Comparison of ENCODE assay signal across 1 cellular context in the genomic region with DNA sequence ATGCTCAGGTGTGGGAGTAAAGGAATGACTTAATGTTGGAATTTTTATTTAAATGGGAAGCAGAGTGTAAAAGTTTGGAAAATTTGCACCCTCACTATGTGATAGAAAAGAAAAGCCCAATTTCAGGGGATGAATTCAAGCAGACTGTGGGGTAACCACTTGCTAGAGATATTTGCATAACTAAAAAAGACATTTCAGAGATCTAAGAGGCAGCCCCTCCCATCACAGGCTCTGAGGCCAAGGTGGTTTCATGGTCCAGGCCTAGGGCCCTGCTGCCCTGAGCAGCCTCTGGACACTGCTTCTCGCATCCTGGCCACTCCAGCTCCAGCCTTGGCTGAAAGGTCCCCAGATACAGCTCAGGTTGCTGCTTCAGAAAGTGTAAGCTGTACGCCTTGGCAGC.
TF ChIP-seq lines count a peak whose summit lies in the region.

No MANE protein-coding gene starts in this region.

TF ChIP-seq in SK-N-SH treated with all-trans-retinoic acid at 6 μM for 48 hours, 23 proteins besides CTCF, POLR2A, EP300 and RAD21:
- TF ChIP-seq PATZ1 (CRISPR knock-in tag; IDR thresholded peaks at IDR 0.05; ENCODE audit: borderline replicate concordance) = no peak
- no peak for TF ChIP-seq TOX (CRISPR knock-in tag; IDR thresholded peaks at IDR 0.05; ENCODE audit: borderline replicate concordance)
- TF ChIP-seq ZFP3 (CRISPR knock-in tag; IDR thresholded peaks at IDR 0.05) = no peak
- TF ChIP-seq, protein P1, sequence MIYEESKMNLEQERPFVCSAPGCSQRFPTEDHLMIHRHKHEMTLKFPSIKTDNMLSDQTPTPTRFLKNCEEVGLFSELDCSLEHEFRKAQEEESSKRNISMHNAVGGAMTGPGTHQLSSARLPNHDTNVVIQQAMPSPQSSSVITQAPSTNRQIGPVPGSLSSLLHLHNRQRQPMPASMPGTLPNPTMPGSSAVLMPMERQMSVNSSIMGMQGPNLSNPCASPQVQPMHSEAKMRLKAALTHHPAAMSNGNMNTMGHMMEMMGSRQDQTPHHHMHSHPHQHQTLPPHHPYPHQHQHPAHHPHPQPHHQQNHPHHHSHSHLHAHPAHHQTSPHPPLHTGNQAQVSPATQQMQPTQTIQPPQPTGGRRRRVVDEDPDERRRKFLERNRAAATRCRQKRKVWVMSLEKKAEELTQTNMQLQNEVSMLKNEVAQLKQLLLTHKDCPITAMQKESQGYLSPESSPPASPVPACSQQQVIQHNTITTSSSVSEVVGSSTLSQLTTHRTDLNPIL (CRISPR knock-in tag; IDR thresholded peaks at IDR 0.05; ENCODE audit: low read depth) = no peak
- no peak for TF ChIP-seq BACH2 (CRISPR knock-in tag; IDR thresholded peaks at IDR 0.05; ENCODE audit: borderline replicate concordance)
- TF ChIP-seq OSR1 (CRISPR knock-in tag; IDR thresholded peaks at IDR 0.05) = no peak
- no peak for TF ChIP-seq CSRNP3 (CRISPR knock-in tag; IDR thresholded peaks at IDR 0.05)
- no peak for TF ChIP-seq GLIS3 (CRISPR knock-in tag; IDR thresholded peaks at IDR 0.05)
- TF ChIP-seq ZC3H10 (CRISPR knock-in tag; IDR thresholded peaks at IDR 0.05) = no peak
- TF ChIP-seq ESRRG (CRISPR knock-in tag; IDR thresholded peaks at IDR 0.05) = no peak
- no peak for TF ChIP-seq ARNTL (CRISPR knock-in tag; IDR thresholded peaks at IDR 0.05; ENCODE audit: borderline replicate concordance, low read depth)
- TF ChIP-seq, protein P2, sequence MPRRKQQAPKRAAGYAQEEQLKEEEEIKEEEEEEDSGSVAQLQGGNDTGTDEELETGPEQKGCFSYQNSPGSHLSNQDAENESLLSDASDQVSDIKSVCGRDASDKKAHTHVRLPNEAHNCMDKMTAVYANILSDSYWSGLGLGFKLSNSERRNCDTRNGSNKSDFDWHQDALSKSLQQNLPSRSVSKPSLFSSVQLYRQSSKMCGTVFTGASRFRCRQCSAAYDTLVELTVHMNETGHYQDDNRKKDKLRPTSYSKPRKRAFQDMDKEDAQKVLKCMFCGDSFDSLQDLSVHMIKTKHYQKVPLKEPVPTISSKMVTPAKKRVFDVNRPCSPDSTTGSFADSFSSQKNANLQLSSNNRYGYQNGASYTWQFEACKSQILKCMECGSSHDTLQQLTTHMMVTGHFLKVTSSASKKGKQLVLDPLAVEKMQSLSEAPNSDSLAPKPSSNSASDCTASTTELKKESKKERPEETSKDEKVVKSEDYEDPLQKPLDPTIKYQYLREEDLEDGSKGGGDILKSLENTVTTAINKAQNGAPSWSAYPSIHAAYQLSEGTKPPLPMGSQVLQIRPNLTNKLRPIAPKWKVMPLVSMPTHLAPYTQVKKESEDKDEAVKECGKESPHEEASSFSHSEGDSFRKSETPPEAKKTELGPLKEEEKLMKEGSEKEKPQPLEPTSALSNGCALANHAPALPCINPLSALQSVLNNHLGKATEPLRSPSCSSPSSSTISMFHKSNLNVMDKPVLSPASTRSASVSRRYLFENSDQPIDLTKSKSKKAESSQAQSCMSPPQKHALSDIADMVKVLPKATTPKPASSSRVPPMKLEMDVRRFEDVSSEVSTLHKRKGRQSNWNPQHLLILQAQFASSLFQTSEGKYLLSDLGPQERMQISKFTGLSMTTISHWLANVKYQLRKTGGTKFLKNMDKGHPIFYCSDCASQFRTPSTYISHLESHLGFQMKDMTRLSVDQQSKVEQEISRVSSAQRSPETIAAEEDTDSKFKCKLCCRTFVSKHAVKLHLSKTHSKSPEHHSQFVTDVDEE (CRISPR knock-in tag; IDR thresholded peaks at IDR 0.05) = no peak
- no peak for TF ChIP-seq TCF4 (CRISPR knock-in tag; IDR thresholded peaks at IDR 0.05; ENCODE audit: borderline replicate concordance)
- TF ChIP-seq PPARA (CRISPR knock-in tag; IDR thresholded peaks at IDR 0.05; ENCODE audit: borderline replicate concordance) = no peak
- no peak for TF ChIP-seq ZNF8 (CRISPR knock-in tag; IDR thresholded peaks at IDR 0.05)
- TF ChIP-seq, protein P3, sequence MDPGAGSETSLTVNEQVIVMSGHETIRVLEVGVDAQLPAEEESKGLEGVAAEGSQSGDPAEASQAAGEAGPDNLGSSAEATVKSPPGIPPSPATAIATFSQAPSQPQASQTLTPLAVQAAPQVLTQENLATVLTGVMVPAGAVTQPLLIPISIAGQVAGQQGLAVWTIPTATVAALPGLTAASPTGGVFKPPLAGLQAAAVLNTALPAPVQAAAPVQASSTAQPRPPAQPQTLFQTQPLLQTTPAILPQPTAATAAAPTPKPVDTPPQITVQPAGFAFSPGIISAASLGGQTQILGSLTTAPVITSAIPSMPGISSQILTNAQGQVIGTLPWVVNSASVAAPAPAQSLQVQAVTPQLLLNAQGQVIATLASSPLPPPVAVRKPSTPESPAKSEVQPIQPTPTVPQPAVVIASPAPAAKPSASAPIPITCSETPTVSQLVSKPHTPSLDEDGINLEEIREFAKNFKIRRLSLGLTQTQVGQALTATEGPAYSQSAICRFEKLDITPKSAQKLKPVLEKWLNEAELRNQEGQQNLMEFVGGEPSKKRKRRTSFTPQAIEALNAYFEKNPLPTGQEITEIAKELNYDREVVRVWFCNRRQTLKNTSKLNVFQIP (CRISPR knock-in tag; IDR thresholded peaks at IDR 0.05; ENCODE audit: borderline replicate concordance, low read depth) = no peak
- no peak for TF ChIP-seq ZNF565 (CRISPR knock-in tag; conservative IDR thresholded peaks at IDR 0.05; ENCODE audit: low read depth)
- TF ChIP-seq ZFP30 (CRISPR knock-in tag; IDR thresholded peaks at IDR 0.05) = no peak
- no peak for TF ChIP-seq CSDC2 (CRISPR knock-in tag; IDR thresholded peaks at IDR 0.05)
